19 cellular contexts compared by ENCODE assay signal in genomic region chr10:78540355-78541076, GRCh38.
DNase-seq lines count a peak whose midpoint lies in the region; FAIRE-seq and TF ChIP-seq lines count a peak whose summit lies in the region.
"Had no signal": no experiment of that assay in that cellular context is flagged by ENCODE, and none has a peak within 500 bp of the region (broad histone marks: within the 10 kb centered on the region; RNA-seq: fewer than 3 reads in every experiment).

No MANE protein-coding gene starts in this region.

- H3K9me3 Mint-ChIP-seq in astrocyte (ENCODE audit: unreplicated experiment) = no peaks in the 10 kb centered on the region
- H3K9me3 Mint-ChIP-seq: effector memory CD8-positive, alpha-beta T cell had no signal

- no peak overlapping the region for H3K27ac ChIP-seq in astrocyte (ENCODE audit: low read depth, low read length)
- H3K27ac ChIP-seq: WERI-Rb-1 had no signal

- DNase-seq in DMS53 treated with DMSO at 0.1 percent for 48 hours (lab: John Stamatoyannopoulos, UW; ENCODE audit: unreplicated experiment) (peak; percentile 89), LHCN-M2 (ENCODE audit: low read depth) (peak; percentile 29), astrocyte (ENCODE audit: low read depth) (peak; percentile 44), islet precursor cell (peak; percentile 31), NCI-H1930 (lab: John Stamatoyannopoulos, UW) (no peak), SK-N-DZ (ENCODE audit: low spot score) (no peak)
- DNase-seq in effector CD8-positive, alpha-beta T cell (lab: John Stamatoyannopoulos, UW) = no peak
- DNase-seq: activated CD4-positive, alpha-beta memory T cell treated with anti-CD3 and anti-CD28 coated beads for 36 hours; activated T-cell treated with anti-CD3 and anti-CD28 coated beads for 4 hours; CD8-positive, alpha-beta memory T cell; effector memory CD8-positive, alpha-beta T cell; H9; left ventricle myocardium superior; midbrain; NCI-H1092; OCI-M1; stimulated activated CD4-positive, alpha-beta T cell treated with anti-CD3 and anti-CD28 coated beads, Interleukin-2, amount 100 ng/mL, for 24 hours; stimulated activated naive B cell treated with anti-CD40 and anti-IgM and Interleukin-4, amounts not matched to agents 10 μg/mL and 1 μg/mL and 100 μg/mL, for 72 hours; WERI-Rb-1 had no signal

- no peak overlapping the region for H3K4me3 ChIP-seq in astrocyte (ENCODE audit: insufficient read depth, low read depth, low read length)

- H3K4me2 ChIP-seq in astrocyte (ENCODE audit: low read length) = no peak overlapping the region

- peaks cover 38% of the 10 kb centered on the region for H3K27me3 Mint-ChIP-seq in astrocyte (ENCODE audit: low read depth, unreplicated experiment)

- no peaks in the 10 kb centered on the region for H3K9me3 ChIP-seq in astrocyte (ENCODE audit: insufficient read depth, low read depth, low read length)

- no peak overlapping the region for H3K27ac Mint-ChIP-seq in astrocyte (ENCODE audit: unreplicated experiment)
- H3K27ac Mint-ChIP-seq: activated CD4-positive, alpha-beta memory T cell treated with anti-CD3 and anti-CD28 coated beads for 36 hours; CD8-positive, alpha-beta memory T cell; effector memory CD8-positive, alpha-beta T cell; stimulated activated naive B cell treated with anti-CD40 and anti-IgM and Interleukin-4, amounts not matched to agents 10 μg/mL and 1 μg/mL and 100 μg/mL, for 72 hours had no signal

- H3K9ac ChIP-seq in astrocyte (ENCODE audit: low read length) = no peak overlapping the region

- peak; percentile 67 for FAIRE-seq in astrocyte (lab: Jason Lieb, UNC)

- peaks cover 8% of the 10 kb centered on the region for H3K4me1 Mint-ChIP-seq in astrocyte (ENCODE audit: low read depth, unreplicated experiment)
- H3K4me1 Mint-ChIP-seq: CD8-positive, alpha-beta memory T cell; stimulated activated naive B cell treated with anti-CD40 and anti-IgM and Interleukin-4, amounts not matched to agents 10 μg/mL and 1 μg/mL and 100 μg/mL, for 72 hours had no signal

- no peaks in the 10 kb centered on the region for H3K79me2 ChIP-seq in astrocyte (ENCODE audit: insufficient read depth, low read length)

- H2AFZ ChIP-seq in astrocyte (ENCODE audit: low read depth, low read length) = no peak overlapping the region

- no peaks in the 10 kb centered on the region for H3K36me3 Mint-ChIP-seq in astrocyte (ENCODE audit: low read depth, unreplicated experiment)
- H3K36me3 Mint-ChIP-seq: activated CD4-positive, alpha-beta memory T cell treated with anti-CD3 and anti-CD28 coated beads for 36 hours; CD8-positive, alpha-beta memory T cell; stimulated activated naive B cell treated with anti-CD40 and anti-IgM and Interleukin-4, amounts not matched to agents 10 μg/mL and 1 μg/mL and 100 μg/mL, for 72 hours had no signal

- no peaks in the 10 kb centered on the region for H3K36me3 ChIP-seq in astrocyte (ENCODE audit: insufficient read depth, low read length)
- H3K36me3 ChIP-seq: WERI-Rb-1 had no signal

- H4K20me1 ChIP-seq in astrocyte (ENCODE audit: insufficient read depth, low read length) = no peaks in the 10 kb centered on the region

- peaks cover 2% of the 10 kb centered on the region for H3K27me3 ChIP-seq in astrocyte (ENCODE audit: insufficient read depth, low read length)

- TF ChIP-seq CTCF in astrocyte (IDR thresholded peaks at IDR 0.05; ENCODE audit: insufficient read depth, low read depth, low read length) = no peak

- H3K4me1 ChIP-seq in astrocyte (ENCODE audit: insufficient read depth, low read length) = peaks cover 39% of the 10 kb centered on the region

- no peak overlapping the region for H3K4me3 Mint-ChIP-seq in astrocyte (ENCODE audit: unreplicated experiment)
- H3K4me3 Mint-ChIP-seq: activated CD4-positive, alpha-beta memory T cell treated with anti-CD3 and anti-CD28 coated beads for 36 hours; CD8-positive, alpha-beta memory T cell; effector memory CD8-positive, alpha-beta T cell; H9; stimulated activated naive B cell treated with anti-CD40 and anti-IgM and Interleukin-4, amounts not matched to agents 10 μg/mL and 1 μg/mL and 100 μg/mL, for 72 hours had no signal

Comparison
In these comparisons a context has a peak if more than half of its experiments do, and no peak if none do; other contexts are left out.
1. DNase-seq: peak in DMS53 treated with DMSO at 0.1 percent for 48 hours (single experiment), LHCN-M2 (single experiment), astrocyte (single experiment) and islet precursor cell (single experiment); none in NCI-H1930 (0 of 2), SK-N-DZ (single experiment) and effector CD8-positive, alpha-beta T cell (single experiment).